Comparison of ENCODE assay signal across 25 cellular contexts in the genomic region with DNA sequence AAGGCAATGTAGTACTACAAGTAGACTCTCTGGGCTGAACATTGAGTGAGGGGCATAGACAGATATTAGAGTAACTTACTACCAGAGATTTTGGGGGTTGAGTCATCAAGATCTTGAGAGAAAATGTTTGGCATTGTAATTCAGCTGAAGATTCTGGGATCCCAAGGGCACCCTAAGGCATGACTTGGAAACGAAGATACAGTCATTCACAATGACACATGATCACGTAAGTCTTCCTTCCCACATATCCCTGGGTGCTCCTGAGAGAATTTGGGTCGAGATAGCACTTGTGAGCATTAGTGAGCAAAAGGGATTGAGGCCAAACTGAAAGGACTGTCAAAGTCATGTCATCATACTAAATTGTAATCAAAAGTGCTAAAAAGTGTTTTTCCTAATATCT.
"Had no signal": no experiment of that assay in that cellular context is flagged by ENCODE, and none has a peak within 500 bp of the region (broad histone marks: within the 10 kb centered on the region; RNA-seq: fewer than 3 reads in every experiment).

No MANE protein-coding gene starts in this region.

- H3K36me3 ChIP-seq: esophagus squamous epithelium, pancreas, right atrium auricular region, spleen, tibial nerve had no signal

- H3K27ac ChIP-seq: body of pancreas, epithelial cell of prostate, esophagus squamous epithelium, pancreas, psoas muscle, right atrium auricular region, spleen, tibial nerve had no signal

- ATAC-seq: activated CD8-positive, alpha-beta T cell treated with anti-CD3 and anti-CD28 coated beads for 36 hours; activated naive CD4-positive, alpha-beta T cell treated with anti-CD3 and anti-CD28 coated beads, Interleukin-2, amount 50 U/mL, for 72 hours; activated T-cell treated with anti-CD3 and anti-CD28 coated beads, Interleukin-2, amount 50 U/mL, for 4 hours; body of pancreas; naive thymus-derived CD8-positive, alpha-beta T cell; pancreas; psoas muscle had no signal

- H3K4me1 ChIP-seq: body of pancreas, esophagus squamous epithelium, pancreas, psoas muscle, right atrium auricular region, spleen, tibial nerve had no signal

- H3K4me3 ChIP-seq: body of pancreas, esophagus squamous epithelium, pancreas, psoas muscle, right atrium auricular region, spleen, tibial nerve had no signal

- H3K27me3 ChIP-seq: body of pancreas, esophagus squamous epithelium, pancreas, right atrium auricular region, spleen, tibial nerve had no signal

- DNase-seq: activated B cell treated with CpG ODN at 0.5 μM for 24 hours; activated CD4-positive, alpha-beta T cell treated with anti-CD3 and anti-CD28 coated beads, Interleukin-2, amount 50 U/mL, for 1 hour; activated CD8-positive, alpha-beta T cell treated with anti-CD3 and anti-CD28 coated beads for 36 hours; activated naive CD4-positive, alpha-beta T cell; activated T-cell treated with anti-CD3 and anti-CD28 coated beads, Interleukin-2, amount 50 U/mL, for 4 hours; aorta; body of pancreas; dermis blood vessel endothelial cell; effector CD4-positive, alpha-beta T cell; esophagus squamous epithelium; head of caudate nucleus; hippocampal formation; immature natural killer cell; kidney; naive thymus-derived CD8-positive, alpha-beta T cell; nucleus accumbens; pancreas; psoas muscle; spleen; stimulated activated naive CD4-positive, alpha-beta T cell; T-helper 2 cell had no signal

- H3K9me3 ChIP-seq: body of pancreas, esophagus squamous epithelium, pancreas had no signal
